23 cellular contexts compared by ENCODE assay signal in the genomic region with DNA sequence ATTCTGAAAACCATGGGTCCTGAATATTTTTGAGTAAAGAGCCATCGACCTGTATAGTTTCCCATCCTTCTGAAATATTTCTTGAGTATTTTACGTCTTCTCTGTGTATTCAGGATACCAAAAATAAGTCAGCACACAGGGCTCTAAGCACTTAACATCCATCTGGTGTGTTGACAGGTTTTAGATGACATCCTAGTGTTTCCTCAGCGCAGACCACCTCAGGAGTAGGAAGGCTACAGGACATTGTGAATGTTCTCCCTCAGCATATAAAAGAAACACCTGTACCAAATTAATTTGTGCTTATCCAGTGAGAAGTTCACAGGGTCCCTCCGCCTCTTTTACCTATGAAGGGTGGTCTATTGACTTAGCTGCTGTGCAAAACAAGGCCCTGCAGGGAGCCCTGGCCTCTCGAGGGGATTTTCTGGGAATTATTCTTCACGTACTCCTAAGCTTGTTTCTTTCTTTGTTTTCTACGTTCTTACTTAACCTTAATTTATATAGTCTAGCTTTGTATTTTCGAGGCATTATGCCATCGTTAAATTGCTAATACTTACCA.
"Had no signal": no experiment of that assay in that cellular context is flagged by ENCODE, and none has a peak within 500 bp of the region (broad histone marks: within the 10 kb centered on the region; RNA-seq: fewer than 3 reads in every experiment).

No MANE protein-coding gene starts in this region.

- H3K4me1 ChIP-seq: foreskin keratinocyte, left ventricle myocardium inferior had no signal

- H3K27me3 ChIP-seq: brain microvascular endothelial cell, foreskin keratinocyte, suprapubic skin had no signal

- H3K36me3 Mint-ChIP-seq: activated naive CD4-positive, alpha-beta T cell treated with anti-CD3 and anti-CD28 coated beads, Interleukin-2, amount 10 ng/mL, durations not matched to agents 7 days and 5 days had no signal

- H3K4me3 Mint-ChIP-seq: activated CD8-positive, alpha-beta T cell treated with anti-CD3 and anti-CD28 coated beads for 36 hours; activated naive CD4-positive, alpha-beta T cell treated with anti-CD3 and anti-CD28 coated beads, Interleukin-2, amount 10 ng/mL, durations not matched to agents 7 days and 5 days; activated naive CD8-positive, alpha-beta T cell treated with anti-CD3 and anti-CD28 coated beads, Interleukin-2, amount 50 U/mL, for 24 hours; activated T-helper 17 cell treated with anti-CD3 and anti-CD28 coated beads, Interleukin-2, amount 50 U/mL, for 72 hours; central memory CD8-positive, alpha-beta T cell; nephron progenitor cell; stimulated activated naive CD8-positive, alpha-beta T cell treated with anti-CD3 and anti-CD28 coated beads, Interleukin-15, Interleukin-2, amounts not matched to agents 100 ng/mL and 50 ng/mL, for 24 hours; T-helper 2 cell treated with Interferon-gamma antibody and Interleukin-4, amounts not matched to agents 5 μg/mL and 100 μg/mL, for 36 hours had no signal

- H3K9me3 Mint-ChIP-seq: activated CD8-positive, alpha-beta T cell treated with anti-CD3 and anti-CD28 coated beads for 36 hours; activated naive CD4-positive, alpha-beta T cell treated with anti-CD3 and anti-CD28 coated beads, Interleukin-2, amount 10 ng/mL, durations not matched to agents 7 days and 5 days; central memory CD8-positive, alpha-beta T cell; nephron progenitor cell; stimulated activated naive CD8-positive, alpha-beta T cell treated with anti-CD3 and anti-CD28 coated beads, Interleukin-15, Interleukin-2, amounts not matched to agents 100 ng/mL and 50 ng/mL, for 24 hours had no signal

- H3K4me3 ChIP-seq: coronary artery, left ventricle myocardium inferior, suprapubic skin had no signal

- ATAC-seq: activated CD8-positive, alpha-beta T cell treated with anti-CD3 and anti-CD28 coated beads for 36 hours; activated naive CD8-positive, alpha-beta T cell treated with anti-CD3 and anti-CD28 coated beads, Interleukin-2, amount 50 U/mL, for 24 hours; activated T-helper 17 cell treated with anti-CD3 and anti-CD28 coated beads, Interleukin-2, amount 50 U/mL, for 72 hours; foreskin keratinocyte had no signal

- DNase-seq: activated CD4-positive, alpha-beta T cell treated with anti-CD3 and anti-CD28 coated beads for 48 hours; activated CD4-positive, CD25-positive, alpha-beta regulatory T cell; activated CD8-positive, alpha-beta T cell treated with anti-CD3 and anti-CD28 coated beads for 36 hours; activated naive CD4-positive, alpha-beta T cell treated with anti-CD3 and anti-CD28 coated beads, Interleukin-2, amount 10 ng/mL, durations not matched to agents 7 days and 5 days; activated naive CD8-positive, alpha-beta T cell treated with anti-CD3 and anti-CD28 coated beads, Interleukin-2, amount 50 U/mL, for 24 hours; activated T-cell treated with anti-CD3 and anti-CD28 coated beads, Interleukin-2, amount 50 U/mL, for 1 hour; aorta; brain microvascular endothelial cell; foreskin keratinocyte; hippocampal formation; left ventricle myocardium inferior; mammary epithelial cell; nephron progenitor cell; retina; stimulated activated CD4-positive, alpha-beta T cell treated with anti-CD3 and anti-CD28 coated beads, Interleukin-12 subunit alpha, Interleukin-12 subunit beta, amount 100 ng/mL, for 4 hours; stimulated activated CD4-positive, alpha-beta T cell treated with anti-CD3 and anti-CD28 coated beads, Interleukin-2, amount 100 ng/mL, for 24 hours; trophoblast cell had no signal

- H3K36me3 ChIP-seq: brain microvascular endothelial cell, left ventricle myocardium inferior, suprapubic skin had no signal

- H3K27ac Mint-ChIP-seq: activated CD8-positive, alpha-beta T cell treated with anti-CD3 and anti-CD28 coated beads for 36 hours; activated naive CD4-positive, alpha-beta T cell treated with anti-CD3 and anti-CD28 coated beads, Interleukin-2, amount 10 ng/mL, durations not matched to agents 7 days and 5 days; activated naive CD8-positive, alpha-beta T cell treated with anti-CD3 and anti-CD28 coated beads, Interleukin-2, amount 50 U/mL, for 24 hours; activated T-helper 17 cell treated with anti-CD3 and anti-CD28 coated beads, Interleukin-2, amount 50 U/mL, for 72 hours; nephron progenitor cell; stimulated activated naive CD8-positive, alpha-beta T cell treated with anti-CD3 and anti-CD28 coated beads, Interleukin-15, Interleukin-2, amounts not matched to agents 100 ng/mL and 50 ng/mL, for 24 hours; T-helper 2 cell treated with Interferon-gamma antibody and Interleukin-4, amounts not matched to agents 5 μg/mL and 100 μg/mL, for 36 hours had no signal

- H3K4me1 Mint-ChIP-seq: activated naive CD4-positive, alpha-beta T cell treated with anti-CD3 and anti-CD28 coated beads, Interleukin-2, amount 10 ng/mL, durations not matched to agents 7 days and 5 days; activated naive CD8-positive, alpha-beta T cell treated with anti-CD3 and anti-CD28 coated beads, Interleukin-2, amount 50 U/mL, for 24 hours; activated T-helper 17 cell treated with anti-CD3 and anti-CD28 coated beads, Interleukin-2, amount 50 U/mL, for 72 hours; central memory CD8-positive, alpha-beta T cell had no signal

- H3K9me3 ChIP-seq: suprapubic skin had no signal

- H3K27me3 Mint-ChIP-seq: activated CD8-positive, alpha-beta T cell treated with anti-CD3 and anti-CD28 coated beads for 36 hours; activated naive CD4-positive, alpha-beta T cell treated with anti-CD3 and anti-CD28 coated beads, Interleukin-2, amount 10 ng/mL, durations not matched to agents 7 days and 5 days; activated naive CD8-positive, alpha-beta T cell treated with anti-CD3 and anti-CD28 coated beads, Interleukin-2, amount 50 U/mL, for 24 hours; central memory CD8-positive, alpha-beta T cell had no signal

- H3K27ac ChIP-seq: brain microvascular endothelial cell, coronary artery, foreskin keratinocyte, left ventricle myocardium inferior, suprapubic skin had no signal
